ENCODE assay signal across 8 cellular contexts in the genomic region with DNA sequence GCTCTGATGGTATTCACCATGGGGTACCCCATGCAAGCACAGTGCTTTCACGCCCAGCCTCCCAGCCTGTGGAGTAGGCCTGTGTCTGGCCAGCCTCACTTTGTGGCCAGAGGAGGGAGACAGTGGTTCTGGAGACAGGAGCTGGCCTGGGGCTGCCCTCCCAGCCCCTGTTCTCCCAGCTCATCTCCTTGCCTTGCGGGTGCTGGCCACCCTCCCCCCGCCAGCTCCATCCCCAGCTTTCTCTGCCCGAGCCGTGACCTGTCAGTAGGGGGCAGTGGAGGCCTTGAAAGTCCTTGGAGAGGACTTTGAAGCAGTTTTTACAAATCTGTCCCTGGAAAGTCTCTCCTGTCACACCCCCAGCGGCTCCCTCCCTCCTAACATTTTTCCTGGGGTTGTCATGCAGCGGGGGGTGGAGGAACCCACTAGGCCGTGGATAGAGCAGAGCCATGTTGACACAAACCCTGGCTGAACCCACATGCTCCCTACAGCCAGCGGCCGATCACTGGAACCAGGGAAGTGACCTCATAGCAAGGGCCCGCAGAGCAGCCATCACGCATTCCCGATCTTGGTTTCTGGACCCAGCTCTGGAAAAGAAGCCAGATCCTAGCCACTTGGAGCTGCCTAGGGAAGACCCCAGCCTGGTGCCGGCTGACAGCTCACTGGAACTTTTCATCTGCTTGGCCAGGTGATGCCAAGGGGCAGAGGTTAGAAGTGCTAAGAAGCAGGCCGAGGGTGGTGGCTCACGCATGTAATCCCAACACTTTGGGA.
DNase-seq lines count a peak whose midpoint lies in the region; ATAC-seq and TF ChIP-seq lines count a peak whose summit lies in the region.

No MANE protein-coding gene starts in this region.

- no peak overlapping the region for H3K4me3 ChIP-seq in CD8-positive, alpha-beta memory T cell (ENCODE audit: low read length)
- H3K4me3 ChIP-seq in HL-60 (replicated peaks; ENCODE audit: insufficient read depth, low read length) (no peak overlapping the region), SU-DHL-6 (ENCODE audit: insufficient read depth, low read length, poor library complexity, severe bottlenecking) (no peak overlapping the region), cardiac muscle cell (no peak overlapping the region), urinary bladder (ENCODE audit: low read depth, low read length) (no peak overlapping the region)

- no peak for TF ChIP-seq CTCF in HL-60 (IDR thresholded peaks at IDR 0.05; ENCODE audit: insufficient read depth, low read length)
- peak; percentile 93 for TF ChIP-seq CTCF in SU-DHL-6 (IDR thresholded peaks at IDR 0.05; ENCODE audit: insufficient read depth, low read length, poor library complexity, severe bottlenecking)
- TF ChIP-seq CTCF in cardiac muscle cell (IDR thresholded peaks at IDR 0.05; ENCODE audit: low read depth, low read length) = peak; percentile 90
- TF ChIP-seq CTCF in progenitor cell of endocrine pancreas (IDR thresholded peaks at IDR 0.05; ENCODE audit: unreplicated experiment) = peak; percentile 75

- peaks cover 70 to 98% (median 81%) of the 10 kb centered on the region in 3 donors for H3K4me1 Mint-ChIP-seq in CD8-positive, alpha-beta memory T cell
- peaks cover 96% of the 10 kb centered on the region for H3K4me1 Mint-ChIP-seq in activated naive CD8-positive, alpha-beta T cell treated with anti-CD3 and anti-CD28 coated beads, Interleukin-2, amount 50 U/mL, for 24 hours
- H3K4me1 Mint-ChIP-seq in progenitor cell of endocrine pancreas (ENCODE audit: low read depth) = peaks cover 5% of the 10 kb centered on the region

- no peak overlapping the region for H3K27ac ChIP-seq in CD8-positive, alpha-beta memory T cell (ENCODE audit: low read depth, low read length)
- H3K27ac ChIP-seq in HL-60 (replicated peaks) = no peak overlapping the region
- H3K27ac ChIP-seq in SU-DHL-6 (ENCODE audit: low read depth, low read length) = peak overlapping the region; percentile 100
- peak overlapping the region; percentile 94 for H3K27ac ChIP-seq in cardiac muscle cell
- H3K27ac ChIP-seq in urinary bladder (ENCODE audit: low read depth) = peak overlapping the region; percentile 81

- H3K9me3 ChIP-seq in CD8-positive, alpha-beta memory T cell (ENCODE audit: low read length) = no peaks in the 10 kb centered on the region
- H3K9me3 ChIP-seq in SU-DHL-6 (ENCODE audit: insufficient read depth, low read length) = no peaks in the 10 kb centered on the region
- H3K9me3 ChIP-seq in cardiac muscle cell (ENCODE audit: low read depth) = no peaks in the 10 kb centered on the region

- H3K4me1 ChIP-seq in CD8-positive, alpha-beta memory T cell (ENCODE audit: insufficient read depth, low read length) = peaks cover 99% of the 10 kb centered on the region
- H3K4me1 ChIP-seq in cardiac muscle cell (ENCODE audit: low read depth) (peaks cover 52% of the 10 kb centered on the region), urinary bladder (ENCODE audit: insufficient read depth) (no peaks in the 10 kb centered on the region)

- peaks cover 14% of the 10 kb centered on the region; the same call in 1 of the 2 replicates for H3K79me2 ChIP-seq in SU-DHL-6 (ENCODE audit: insufficient read depth, low read length)

- no peaks in the 10 kb centered on the region for H3K9me3 Mint-ChIP-seq in CD8-positive, alpha-beta memory T cell
- no peaks in the 10 kb centered on the region for H3K9me3 Mint-ChIP-seq in activated naive CD8-positive, alpha-beta T cell treated with anti-CD3 and anti-CD28 coated beads, Interleukin-2, amount 50 U/mL, for 24 hours
- H3K9me3 Mint-ChIP-seq in progenitor cell of endocrine pancreas (ENCODE audit: low read depth) = no peaks in the 10 kb centered on the region

- peaks cover 0 to 33% (median 0%) of the 10 kb centered on the region in 3 donors for H3K36me3 Mint-ChIP-seq in CD8-positive, alpha-beta memory T cell
- H3K36me3 Mint-ChIP-seq in activated naive CD8-positive, alpha-beta T cell treated with anti-CD3 and anti-CD28 coated beads, Interleukin-2, amount 50 U/mL, for 24 hours (ENCODE audit: low read depth) = no peaks in the 10 kb centered on the region
- H3K36me3 Mint-ChIP-seq in progenitor cell of endocrine pancreas (ENCODE audit: insufficient read depth) = no peaks in the 10 kb centered on the region

- H3K27me3 ChIP-seq in CD8-positive, alpha-beta memory T cell (ENCODE audit: insufficient read depth, low read length, poor library complexity, severe bottlenecking) = no peaks in the 10 kb centered on the region
- H3K27me3 ChIP-seq in HL-60 (ENCODE audit: insufficient read depth, poor library complexity, severe bottlenecking) (no peaks in the 10 kb centered on the region), SU-DHL-6 (ENCODE audit: low read length) (no peaks in the 10 kb centered on the region), cardiac muscle cell (no peaks in the 10 kb centered on the region)

- 14% methylated on average over 16 of the region's 16 CpGs for WGBS in urinary bladder

- H3K9me2 ChIP-seq in SU-DHL-6 (replicated peaks; ENCODE audit: insufficient read depth, low read length) = no peaks in the 10 kb centered on the region

- H2AFZ ChIP-seq in SU-DHL-6 (ENCODE audit: low read depth, low read length, severe bottlenecking) = no peak overlapping the region

- peak overlapping the region in 2 of 7 donors; percentile 8 to 27 for H3K4me3 Mint-ChIP-seq in CD8-positive, alpha-beta memory T cell
- no peak overlapping the region for H3K4me3 Mint-ChIP-seq in activated naive CD8-positive, alpha-beta T cell treated with anti-CD3 and anti-CD28 coated beads, Interleukin-2, amount 50 U/mL, for 24 hours
- H3K4me3 Mint-ChIP-seq in progenitor cell of endocrine pancreas (ENCODE audit: low read depth) = no peak overlapping the region

- peak overlapping the region; percentile 29 to 89 (median 72) for H3K27ac Mint-ChIP-seq in CD8-positive, alpha-beta memory T cell
- no peak overlapping the region for H3K27ac Mint-ChIP-seq in activated naive CD8-positive, alpha-beta T cell treated with anti-CD3 and anti-CD28 coated beads, Interleukin-2, amount 50 U/mL, for 24 hours
- peak overlapping the region; percentile 74 for H3K27ac Mint-ChIP-seq in progenitor cell of endocrine pancreas

- no peaks in the 10 kb centered on the region for H3K36me3 ChIP-seq in CD8-positive, alpha-beta memory T cell (ENCODE audit: insufficient read depth, low read length)
- H3K36me3 ChIP-seq in SU-DHL-6 (ENCODE audit: low read length) = no peaks in the 10 kb centered on the region
- H3K36me3 ChIP-seq in cardiac muscle cell = no peaks in the 10 kb centered on the region
- no peaks in the 10 kb centered on the region for H3K36me3 ChIP-seq in urinary bladder (ENCODE audit: insufficient read depth)

- CTCF ChIA-PET in CD8-positive, alpha-beta memory T cell (lab: Charles Lee) = interaction anchor here (0.7 to 6.7 kb wide), 48 partner anchors 8 to 584 kb away, joined by 3 to 74 read pairs (median 6); no protein-coding TSS in a partner anchor

- peaks cover 41% of the 10 kb centered on the region for H3F3A ChIP-seq in SU-DHL-6 (ENCODE audit: insufficient read depth)

- no peaks in the 10 kb centered on the region for H4K20me1 ChIP-seq in SU-DHL-6 (ENCODE audit: low read depth, low read length)

- H3K4me2 ChIP-seq in SU-DHL-6 (ENCODE audit: low read depth, low read length, poor library complexity, severe bottlenecking) = peak overlapping the region; percentile 32

- H3K9ac ChIP-seq in SU-DHL-6 (ENCODE audit: low read length) = peak overlapping the region; percentile 25

- POLR2A ChIA-PET in CD8-positive, alpha-beta memory T cell (lab: Charles Lee) = interaction anchor here (0.6 to 2.1 kb wide), 14 partner anchors 11 to 99 kb away, joined by 3 to 12 read pairs (median 5); no protein-coding TSS in a partner anchor

- no peaks in the 10 kb centered on the region for H3K27me3 Mint-ChIP-seq in CD8-positive, alpha-beta memory T cell
- no peaks in the 10 kb centered on the region for H3K27me3 Mint-ChIP-seq in activated naive CD8-positive, alpha-beta T cell treated with anti-CD3 and anti-CD28 coated beads, Interleukin-2, amount 50 U/mL, for 24 hours
- no peaks in the 10 kb centered on the region for H3K27me3 Mint-ChIP-seq in progenitor cell of endocrine pancreas

- ATAC-seq in activated naive CD8-positive, alpha-beta T cell treated with anti-CD3 and anti-CD28 coated beads, Interleukin-2, amount 50 U/mL, for 24 hours = no peak
- no peak for ATAC-seq in GM18868 (IDR thresholded peaks at IDR 0.05; ENCODE audit: unreplicated experiment)

- DNase-seq in CD8-positive, alpha-beta memory T cell = peak; percentile 70 to 86 (median 74)
- peak; percentile 51 to 72 for DNase-seq in HL-60 (ENCODE audit: low read depth in 1 of 2, low spot score in 1 of 2)
- peak; percentile 91 for DNase-seq in activated naive CD8-positive, alpha-beta T cell treated with anti-CD3 and anti-CD28 coated beads, Interleukin-2, amount 50 U/mL, for 24 hours
- DNase-seq in cardiac muscle cell (ENCODE audit: low read depth in 1 of 2, low spot score in 1 of 2) = peak; percentile 96 to 98
- peak; percentile 63 for DNase-seq in progenitor cell of endocrine pancreas (ENCODE audit: low spot score, unreplicated experiment)

Comparison
In these comparisons a context has a peak if more than half of its experiments do, and no peak if none do; other contexts are left out.
1. H3K27ac ChIP-seq: peak in SU-DHL-6 (single experiment), cardiac muscle cell (single experiment) and urinary bladder (single experiment); none in CD8-positive, alpha-beta memory T cell (single experiment) and HL-60 (single experiment).
2. Peak in every context shown above with its lines, with median percentiles within 50 percentile points of each other: DNase-seq.